In genomic region chr7:141073641-141074161, GRCh38 we compare ENCODE assay signal across 8 cellular contexts. TPM values are rescaled to one million over a fixed set of nuclear protein-coding genes. Genes with fewer than 3 reads are reported as not detected.
DNase-seq lines count a peak whose midpoint lies in the region; ATAC-seq and TF ChIP-seq lines count a peak whose summit lies in the region.

Gene TMEM178B (plus strand): TSS chr7:141074064.

- WGBS in mammary epithelial cell (ENCODE audit: low coverage, missing lambda C conversion rate) = 3% methylated on average over 11 of the region's 47 CpGs
- WGBS in suprapubic skin = 0% methylated on average over 1 of the region's 47 CpGs

- intact Hi-C loops in mammary epithelial cell (cut with micrococcal nuclease) = loop anchor here (5.0 kb wide), 2 partner anchors 149 to 579 kb away; no protein-coding TSS in a partner anchor

- H2AFZ ChIP-seq in mammary epithelial cell (ENCODE audit: low read depth, low read length) = peak within 1 kb of the TSS; percentile 52

- CTCF ChIA-PET in mammary epithelial cell (lab: Charles Lee; ENCODE audit: low non-redundant PET) = no interaction called here

- peaks cover 24% of the 10 kb centered on the region for H3K4me1 ChIP-seq in mammary epithelial cell (ENCODE audit: insufficient read depth, low read length)
- peaks cover 42% of the 10 kb centered on the region for H3K4me1 ChIP-seq in suprapubic skin

- H3K27ac ChIP-seq in mammary epithelial cell (ENCODE audit: insufficient read depth, low read depth, low read length) (no peak within 1 kb of the TSS), suprapubic skin (no peak within 1 kb of the TSS)

- H4K20me1 ChIP-seq in mammary epithelial cell (ENCODE audit: insufficient read depth, low read length) = peaks cover 3% of the 10 kb centered on the region

- no peaks in the 10 kb centered on the region for H3K36me3 ChIP-seq in mammary epithelial cell (ENCODE audit: insufficient read depth, low read length)
- H3K36me3 ChIP-seq in suprapubic skin = no peaks in the 10 kb centered on the region

- in situ Hi-C loops in mammary epithelial cell (cut with MboI; ENCODE audit: low sequenced_read_pairs in 2 of 2) = no loop called here

- H3K4me3 ChIP-seq in GM12865 (ENCODE audit: low read depth, low read length) (peak within 1 kb of the TSS; percentile 41), mammary epithelial cell (replicated peaks in 1 of 3; ENCODE audit: insufficient read depth in 1 of 3, low read depth in 2 of 3, low read length in 3 of 3) (peak within 1 kb of the TSS; percentile 28 to 46 (median 43)), suprapubic skin (peak within 1 kb of the TSS; percentile 59)

- TF ChIP-seq CTCF in GM12865 (IDR thresholded peaks at IDR 0.05; ENCODE audit: insufficient read depth, low read depth, low read length, missing control alignments) = no peak
- TF ChIP-seq CTCF in mammary epithelial cell (conservative IDR thresholded peaks at IDR 0.05 in 1 of 2, IDR thresholded peaks at IDR 0.05 in 1 of 2; ENCODE audit: extremely low read depth in 1 of 2, insufficient read depth in 1 of 2, low read depth in 1 of 2, low read length in 2 of 2) = no peak
- TF ChIP-seq CTCF in suprapubic skin (IDR thresholded peaks at IDR 0.05) = no peak

- no peak within 1 kb of the TSS for H3K9ac ChIP-seq in mammary epithelial cell (ENCODE audit: insufficient read depth, low read length)

- H3K4me2 ChIP-seq in mammary epithelial cell (ENCODE audit: insufficient read depth, low read depth, low read length) = peak within 1 kb of the TSS; percentile 95

- dilution Hi-C loops in mammary epithelial cell (cut with HindIII; ENCODE audit: low sequenced_read_pairs) = no loop called here

- no TSS peak for BruUV-seq in mammary epithelial cell (replicated peaks; lab: Mats Ljungman, UMichigan)

- no peak for TF ChIP-seq POLR2A in suprapubic skin (IDR thresholded peaks at IDR 0.05)

- DNase-seq in GM12865 (ENCODE audit: low read depth) (peak; percentile 24), NCI-H146 treated with DMSO at 0.1 percent for 48 hours (lab: John Stamatoyannopoulos, UW; ENCODE audit: unreplicated experiment) (peak; percentile 30), mammary epithelial cell (no peak), left lobe of liver (ENCODE audit: low spot score) (no peak), suprapubic skin (ENCODE audit: low spot score in 2 of 2) (no peak), HCEC 1CT (no peak), NCI-H345 (lab: John Stamatoyannopoulos, UW) (no peak)

- no peak for TF ChIP-seq EP300 in suprapubic skin (IDR thresholded peaks at IDR 0.05)

- H3K27me3 ChIP-seq in mammary epithelial cell (ENCODE audit: insufficient read depth, low read length) = peaks cover 44% of the 10 kb centered on the region
- peaks cover 67% of the 10 kb centered on the region for H3K27me3 ChIP-seq in suprapubic skin

- ATAC-seq in left lobe of liver (peak; percentile 15), HG03139 (IDR thresholded peaks at IDR 0.05; ENCODE audit: unreplicated experiment) (no peak)

- H3K9me3 ChIP-seq in mammary epithelial cell (replicated peaks; ENCODE audit: insufficient read depth, low read length) = no peaks in the 10 kb centered on the region
- no peaks in the 10 kb centered on the region for H3K9me3 ChIP-seq in suprapubic skin

- H3K79me2 ChIP-seq in mammary epithelial cell (ENCODE audit: insufficient read depth, low read length) = no peaks in the 10 kb centered on the region

RNA-seq across cellular contexts. Expression of gene TMEM178B, which starts in this region (rescaled TPM):
- total RNA-seq in mammary epithelial cell (under 1 TPM; 0.07 to 0.17 TPM), left lobe of liver (not detected), suprapubic skin (1 to 10 TPM in 1 of 4 donors, under 1 TPM in 3; 0.34 to 1.6 (median 0.72) TPM)
- 0.01 TPM for polyA plus RNA-seq in mammary epithelial cell
- not detected for polyA minus RNA-seq in mammary epithelial cell

Comparison
In these comparisons a context has a peak if more than half of its experiments do, and no peak if none do; other contexts are left out.
1. Peak in ATAC-seq in left lobe of liver; RNA of the gene not detected or under 1 TPM.
2. DNase-seq: peak in GM12865 (single experiment) and NCI-H146 treated with DMSO at 0.1 percent for 48 hours (single experiment); none in mammary epithelial cell (single experiment), left lobe of liver (single experiment), suprapubic skin (0 of 2), HCEC 1CT (single experiment) and NCI-H345 (single experiment).
3. Peak in every context shown above with its lines, with median percentiles within 50 percentile points of each other: H3K4me3 ChIP-seq.